8 cellular contexts compared by ENCODE assay signal in genomic region chr10:80407836-80408197, GRCh38. TPM values are rescaled to one million over a fixed set of nuclear protein-coding genes. Genes with fewer than 3 reads are reported as not detected.
A peak's percentile ranks its signal among the peaks of the same experiment; 100 is the strongest.
DNase-seq lines count a peak whose midpoint lies in the region; ATAC-seq lines count a peak whose summit lies in the region.

No MANE protein-coding gene starts in this region.

- H3K27me3 Mint-ChIP-seq in activated naive CD8-positive, alpha-beta T cell treated with anti-CD3 and anti-CD28 coated beads, Interleukin-2, amount 50 U/mL, for 24 hours, result peaks cover 6% of the 10 kb centered on the region
- H3K27me3 Mint-ChIP-seq in immature natural killer cell (ENCODE audit: low read depth in 3 of 3), result peaks cover 4 to 9% (median 5%) of the 10 kb centered on the region in 3 donors

- peak overlapping the region; percentile 95 for H3K27ac Mint-ChIP-seq in activated naive CD8-positive, alpha-beta T cell treated with anti-CD3 and anti-CD28 coated beads, Interleukin-2, amount 50 U/mL, for 24 hours
- H3K27ac Mint-ChIP-seq in immature natural killer cell, result peak overlapping the region in 3 of 6 donors; percentile 72 to 82 (median 79)

- peaks cover 38% of the 10 kb centered on the region for H3K4me1 Mint-ChIP-seq in activated naive CD8-positive, alpha-beta T cell treated with anti-CD3 and anti-CD28 coated beads, Interleukin-2, amount 50 U/mL, for 24 hours
- H3K4me1 Mint-ChIP-seq in immature natural killer cell, result peaks cover 8 to 16% of the 10 kb centered on the region in 2 donors

- peak overlapping the region; percentile 82 for H3K4me3 Mint-ChIP-seq in activated naive CD8-positive, alpha-beta T cell treated with anti-CD3 and anti-CD28 coated beads, Interleukin-2, amount 50 U/mL, for 24 hours
- peak overlapping the region; percentile 88 to 96 (median 92) for H3K4me3 Mint-ChIP-seq in immature natural killer cell

- H3K36me3 Mint-ChIP-seq in activated naive CD8-positive, alpha-beta T cell treated with anti-CD3 and anti-CD28 coated beads, Interleukin-2, amount 50 U/mL, for 24 hours (ENCODE audit: low read depth), result no peaks in the 10 kb centered on the region
- H3K36me3 Mint-ChIP-seq in immature natural killer cell, result no peaks in the 10 kb centered on the region

- no peaks in the 10 kb centered on the region for H3K9me3 Mint-ChIP-seq in activated naive CD8-positive, alpha-beta T cell treated with anti-CD3 and anti-CD28 coated beads, Interleukin-2, amount 50 U/mL, for 24 hours
- H3K9me3 Mint-ChIP-seq in immature natural killer cell, result no peaks in the 10 kb centered on the region

- peak; percentile 8 for DNase-seq in NCI-H748 treated with DMSO at 0.1 percent for 48 hours (lab: John Stamatoyannopoulos, UW)
- DNase-seq in activated naive CD8-positive, alpha-beta T cell treated with anti-CD3 and anti-CD28 coated beads, Interleukin-2, amount 50 U/mL, for 24 hours, result peak; percentile 72
- no peak for DNase-seq in immature natural killer cell
- DNase-seq in stimulated activated CD4-positive, alpha-beta T cell treated with anti-CD3 and anti-CD28 coated beads, Interleukin-12 subunit alpha, Interleukin-12 subunit beta, amount 100 ng/mL, for 24 hours (ENCODE audit: low read depth in 2 of 2), result peak; percentile 43 to 58
- no peak for DNase-seq in mesenteric fat pad (ENCODE audit: low spot score)
- no peak for DNase-seq in hippocampal formation (lab: John Stamatoyannopoulos, UW)

- ATAC-seq in GM18502 (IDR thresholded peaks at IDR 0.05; ENCODE audit: poor library complexity, unreplicated experiment) (peak; percentile 33), HG02623 (IDR thresholded peaks at IDR 0.05; ENCODE audit: unreplicated experiment) (peak; percentile 18)
- peak; percentile 85 for ATAC-seq in activated naive CD8-positive, alpha-beta T cell treated with anti-CD3 and anti-CD28 coated beads, Interleukin-2, amount 50 U/mL, for 24 hours

RNA-seq across cellular contexts. Expression of gene PRXL2A, which starts 0.5 kb away (rescaled TPM):
- polyA plus RNA-seq in immature natural killer cell, result 1 to 10 TPM; 3.9 to 6.3 (median 4.3) TPM
- 500 TPM for total RNA-seq in mesenteric fat pad

RNA-seq across cellular contexts. Expression of gene TSPAN14, which starts 46.3 kb away (rescaled TPM):
- 100 to 1,000 TPM; 141 to 363 (median 226) TPM for polyA plus RNA-seq in immature natural killer cell
- total RNA-seq in mesenteric fat pad, result 177 TPM

RNA-seq across cellular contexts. Expression of gene DYDC2, which starts 51.2 kb away (rescaled TPM):
- polyA plus RNA-seq in immature natural killer cell, result not detected
- not detected for total RNA-seq in mesenteric fat pad

RNA-seq across cellular contexts. Expression of gene DYDC1, which starts 51.3 kb away (rescaled TPM):
- not detected for polyA plus RNA-seq in immature natural killer cell
- not detected for total RNA-seq in mesenteric fat pad

Comparison
In these comparisons a context has a peak if more than half of its experiments do, and no peak if none do; other contexts are left out.
1. ATAC-seq: peak in every context shown above with its lines; median percentile 85 in activated naive CD8-positive, alpha-beta T cell treated with anti-CD3 and anti-CD28 coated beads, Interleukin-2, amount 50 U/mL, for 24 hours; 33 in GM18502; 18 in HG02623.
2. DNase-seq: peak in NCI-H748 treated with DMSO at 0.1 percent for 48 hours (single experiment), activated naive CD8-positive, alpha-beta T cell treated with anti-CD3 and anti-CD28 coated beads, Interleukin-2, amount 50 U/mL, for 24 hours (single experiment) and stimulated activated CD4-positive, alpha-beta T cell treated with anti-CD3 and anti-CD28 coated beads, Interleukin-12 subunit alpha, Interleukin-12 subunit beta, amount 100 ng/mL, for 24 hours (2 of 2); none in immature natural killer cell (0 of 3), mesenteric fat pad (single experiment) and hippocampal formation (0 of 2).